8 cellular contexts compared by ENCODE assay signal in genomic region chr12:6323340-6323994, GRCh38. TPM values are rescaled to one million over a fixed set of nuclear protein-coding genes. Genes with fewer than 3 reads are reported as not detected.
DNase-seq lines count a peak whose midpoint lies in the region; ATAC-seq and TF ChIP-seq lines count a peak whose summit lies in the region.

No MANE protein-coding gene starts in this region.

- no peaks in the 10 kb centered on the region for H3K79me2 ChIP-seq in OCI-LY1 (ENCODE audit: insufficient read depth, low read length)

- H3K9me3 ChIP-seq in AG04450 (ENCODE audit: control insufficient read depth, insufficient read depth, low read length), result no peaks in the 10 kb centered on the region
- H3K9me3 ChIP-seq in OCI-LY1 (ENCODE audit: low read length), result no peaks in the 10 kb centered on the region

- ATAC-seq in HG03159 (IDR thresholded peaks at IDR 0.05; ENCODE audit: unreplicated experiment), result peak; percentile 65
- ATAC-seq in activated naive CD8-positive, alpha-beta T cell treated with anti-CD3 and anti-CD28 coated beads, Interleukin-2, amount 10 ng/mL, durations not matched to agents 7 days and 5 days (ENCODE audit: low read depth), result peak; percentile 62

- H2AFZ ChIP-seq in OCI-LY1 (ENCODE audit: low read length), result no peak overlapping the region

- TF ChIP-seq CTCF in AG04450 (IDR thresholded peaks at IDR 0.05; ENCODE audit: low read depth, low read length), result peak; percentile 77
- TF ChIP-seq CTCF in GM12864 (IDR thresholded peaks at IDR 0.05; ENCODE audit: low read depth, low read length, missing control alignments), result peak; percentile 45
- TF ChIP-seq CTCF in OCI-LY1 (IDR thresholded peaks at IDR 0.05; ENCODE audit: low read length), result peak; percentile 62
- TF ChIP-seq CTCF in osteocyte (IDR thresholded peaks at IDR 0.05), result peak; percentile 63

- H3K27me3 Mint-ChIP-seq in activated naive CD8-positive, alpha-beta T cell treated with anti-CD3 and anti-CD28 coated beads, Interleukin-2, amount 10 ng/mL, durations not matched to agents 7 days and 5 days, result no peaks in the 10 kb centered on the region
- H3K27me3 Mint-ChIP-seq in osteocyte (ENCODE audit: unreplicated experiment), result no peaks in the 10 kb centered on the region

- H3K4me1 Mint-ChIP-seq in activated naive CD8-positive, alpha-beta T cell treated with anti-CD3 and anti-CD28 coated beads, Interleukin-2, amount 10 ng/mL, durations not matched to agents 7 days and 5 days, result peaks cover 45% of the 10 kb centered on the region
- peaks cover 66% of the 10 kb centered on the region for H3K4me1 Mint-ChIP-seq in osteocyte (ENCODE audit: unreplicated experiment)

- H3K4me2 ChIP-seq in OCI-LY1 (ENCODE audit: low read length), result peak overlapping the region; percentile 47; the same call in 1 of the 2 replicates

- H3K9me3 Mint-ChIP-seq in activated naive CD8-positive, alpha-beta T cell treated with anti-CD3 and anti-CD28 coated beads, Interleukin-2, amount 10 ng/mL, durations not matched to agents 7 days and 5 days, result no peaks in the 10 kb centered on the region
- H3K9me3 Mint-ChIP-seq in osteocyte (ENCODE audit: unreplicated experiment), result no peaks in the 10 kb centered on the region

- H3F3A ChIP-seq in OCI-LY1 (ENCODE audit: insufficient read depth, low read length), result no peaks in the 10 kb centered on the region

- H3K9me2 ChIP-seq in OCI-LY1 (ENCODE audit: low read depth, low read length), result no peaks in the 10 kb centered on the region

- CTCF ChIA-PET in AG04450 (lab: Charles Lee), result interaction anchor here (0.6 to 1.8 kb wide), 9 partner anchors 9 to 335 kb away, joined by 3 to 25 read pairs (median 5); partner anchors contain the start of gene LTBR

- intact Hi-C loops in posterior vena cava (cut with DNase I), result no loop called here

- peaks cover 16% of the 10 kb centered on the region for H3K4me1 ChIP-seq in OCI-LY1 (ENCODE audit: insufficient read depth, low read length, severe bottlenecking)

- H3K4me3 ChIP-seq in AG04450 (ENCODE audit: low read depth, low read length) (no peak overlapping the region), GM12864 (ENCODE audit: low read depth, low read length) (no peak overlapping the region), OCI-LY1 (ENCODE audit: low read depth, low read length, poor library complexity, severe bottlenecking) (no peak overlapping the region)

- peak overlapping the region; percentile 94 for H3K27ac Mint-ChIP-seq in activated naive CD8-positive, alpha-beta T cell treated with anti-CD3 and anti-CD28 coated beads, Interleukin-2, amount 10 ng/mL, durations not matched to agents 7 days and 5 days
- peak overlapping the region; percentile 97 for H3K27ac Mint-ChIP-seq in osteocyte (ENCODE audit: unreplicated experiment)

- H3K36me3 Mint-ChIP-seq in activated naive CD8-positive, alpha-beta T cell treated with anti-CD3 and anti-CD28 coated beads, Interleukin-2, amount 10 ng/mL, durations not matched to agents 7 days and 5 days, result peaks cover 11% of the 10 kb centered on the region
- peaks cover 5% of the 10 kb centered on the region for H3K36me3 Mint-ChIP-seq in osteocyte (ENCODE audit: unreplicated experiment)

- no peaks in the 10 kb centered on the region for H3K36me3 ChIP-seq in OCI-LY1 (ENCODE audit: insufficient read depth, low read length)

- DNase-seq in AG04450 (ENCODE audit: low read depth, low spot score), result peak; percentile 79
- DNase-seq in GM12864 (ENCODE audit: low read depth), result no peak
- peak; percentile 49 for DNase-seq in activated naive CD8-positive, alpha-beta T cell treated with anti-CD3 and anti-CD28 coated beads, Interleukin-2, amount 10 ng/mL, durations not matched to agents 7 days and 5 days
- peak; percentile 86 for DNase-seq in glomerular visceral epithelial cell (ENCODE audit: extremely low spot score)
- no peak for DNase-seq in osteocyte (ENCODE audit: extremely low spot score, unreplicated experiment)
- no peak for DNase-seq in posterior vena cava (ENCODE audit: low spot score)

- H3K27me3 ChIP-seq in AG04450 (ENCODE audit: control insufficient read depth, insufficient read depth, low read length) (no peaks in the 10 kb centered on the region), OCI-LY1 (ENCODE audit: insufficient read depth, low read length) (0 out of 2 replicates have a peak, but pooled peaks cover 4% of the 10 kb centered on the region)

- peak overlapping the region; percentile 76 for H3K4me3 Mint-ChIP-seq in activated naive CD8-positive, alpha-beta T cell treated with anti-CD3 and anti-CD28 coated beads, Interleukin-2, amount 10 ng/mL, durations not matched to agents 7 days and 5 days
- H3K4me3 Mint-ChIP-seq in osteocyte (ENCODE audit: unreplicated experiment), result peak overlapping the region; percentile 53

- POLR2A ChIA-PET in AG04450 (lab: Yijun Ruan, JAX), result interaction anchor here (0.7 to 1.7 kb wide), 8 partner anchors 8 to 147 kb away, joined by 3 to 9 read pairs (median 4); partner anchors contain the start of genes LTBR and VAMP1
- POLR2A ChIA-PET in activated naive CD8-positive, alpha-beta T cell treated with anti-CD3 and anti-CD28 coated beads, Interleukin-2, amount 10 ng/mL, durations not matched to agents 7 days and 5 days (lab: Charles Lee), result interaction anchor here (1.0 to 2.0 kb wide), 6 partner anchors 9 to 230 kb away, joined by 3 to 17 read pairs (median 3); no protein-coding TSS in a partner anchor

- H3K9ac ChIP-seq in OCI-LY1 (ENCODE audit: low read length), result no peak overlapping the region

- H3K27ac ChIP-seq in AG04450 (ENCODE audit: low read depth, low read length), result peak overlapping the region; percentile 90
- H3K27ac ChIP-seq in OCI-LY1 (ENCODE audit: low read depth, low read length, poor library complexity, severe bottlenecking), result no peak overlapping the region

- no peaks in the 10 kb centered on the region for H4K20me1 ChIP-seq in OCI-LY1 (ENCODE audit: insufficient read depth, low read length)

RNA-seq across cellular contexts. Expression of gene PLEKHG6, which starts 13.0 kb away (rescaled TPM):
- polyA plus RNA-seq in AG04450 (2011; rRNA removed), result 0.06 and 0.15 TPM in 2 replicates
- 0.26 and 0.51 TPM in 2 replicates for polyA minus RNA-seq in AG04450 (2011; rRNA and poly(A)+ RNA removed)
- not detected for total RNA-seq in activated naive CD8-positive, alpha-beta T cell treated with anti-CD3 and anti-CD28 coated beads, Interleukin-2, amount 10 ng/mL, durations not matched to agents 7 days and 5 days
- total RNA-seq in osteocyte (0.21 and 0.55 TPM in 2 replicates), posterior vena cava (under 1 TPM in 1 of 2 donors, not detected in 1; 0.51 TPM)

RNA-seq across cellular contexts. Expression of gene TNFRSF1A, which starts 18.4 kb away (rescaled TPM):
- 231 and 255 TPM in 2 replicates for polyA plus RNA-seq in AG04450 (2011; rRNA removed)
- 222 and 237 TPM in 2 replicates for polyA minus RNA-seq in AG04450 (2011; rRNA and poly(A)+ RNA removed)
- 10 to 100 TPM; 82.9 to 87.1 TPM for total RNA-seq in activated naive CD8-positive, alpha-beta T cell treated with anti-CD3 and anti-CD28 coated beads, Interleukin-2, amount 10 ng/mL, durations not matched to agents 7 days and 5 days
- total RNA-seq in osteocyte (170 and 188 TPM in 2 replicates), posterior vena cava (100 to 1,000 TPM; 190 to 194 TPM)

RNA-seq across cellular contexts. Expression of gene SCNN1A, which starts 51.9 kb away (rescaled TPM):
- 0.25 and 0.26 TPM in 2 replicates for polyA plus RNA-seq in AG04450 (2011; rRNA removed)
- 0.14 and 0.39 TPM in 2 replicates for polyA minus RNA-seq in AG04450 (2011; rRNA and poly(A)+ RNA removed)
- total RNA-seq in activated naive CD8-positive, alpha-beta T cell treated with anti-CD3 and anti-CD28 coated beads, Interleukin-2, amount 10 ng/mL, durations not matched to agents 7 days and 5 days, result 1 to 10 TPM in 1 of 2 experiments, under 1 TPM in 1; 0.43 to 1.1 TPM
- total RNA-seq in osteocyte, result 2.5 and 3.2 TPM in 2 replicates
- total RNA-seq in posterior vena cava, result 1 to 10 TPM; 1.9 to 3.3 TPM

Comparison
In these comparisons a context has a peak if more than half of its experiments do, and no peak if none do; other contexts are left out.
1. DNase-seq: peak in AG04450 (single experiment), activated naive CD8-positive, alpha-beta T cell treated with anti-CD3 and anti-CD28 coated beads, Interleukin-2, amount 10 ng/mL, durations not matched to agents 7 days and 5 days (single experiment) and glomerular visceral epithelial cell (single experiment); none in GM12864 (single experiment), osteocyte (single experiment) and posterior vena cava (single experiment).
2. Peak in every context shown above with its lines, with median percentiles within 50 percentile points of each other: CTCF ChIP-seq.